17 cellular contexts compared by ENCODE assay signal in genomic region chrX:3526749-3527148, GRCh38.
DNase-seq lines count a peak whose midpoint lies in the region; ATAC-seq and TF ChIP-seq lines count a peak whose summit lies in the region.
"Had no signal": no experiment of that assay in that cellular context is flagged by ENCODE, and none has a peak within 500 bp of the region (broad histone marks: within the 10 kb centered on the region; RNA-seq: fewer than 3 reads in every experiment).

No MANE protein-coding gene starts in this region.

- no peaks in the 10 kb centered on the region for H3K36me3 ChIP-seq in brain microvascular endothelial cell (replicated peaks)
- no peaks in the 10 kb centered on the region for H3K36me3 ChIP-seq in left lung

- no peaks in the 10 kb centered on the region for H3K9me3 Mint-ChIP-seq in HFFc6
- H3K9me3 Mint-ChIP-seq in activated T-cell treated with anti-CD3 and anti-CD28 coated beads, Interleukin-2, amount 50 U/mL, for 72 hours, result no peaks in the 10 kb centered on the region

- TF ChIP-seq CTCF in HFFc6 (IDR thresholded peaks at IDR 0.05) (no peak), brain microvascular endothelial cell (IDR thresholded peaks at IDR 0.05; ENCODE audit: low read depth, low read length, missing control alignments) (no peak), left lung (IDR thresholded peaks at IDR 0.05) (no peak)

- H3K27me3 Mint-ChIP-seq in HFFc6 (ENCODE audit: insufficient read depth), result no peaks in the 10 kb centered on the region
- no peaks in the 10 kb centered on the region for H3K27me3 Mint-ChIP-seq in activated T-cell treated with anti-CD3 and anti-CD28 coated beads, Interleukin-2, amount 50 U/mL, for 72 hours (ENCODE audit: low read depth)

- intact Hi-C loops in left lung (cut with DNase I), result no loop called here

- H3K9me3 ChIP-seq in left lung, result no peaks in the 10 kb centered on the region

- H3K36me3 Mint-ChIP-seq in HFFc6 (ENCODE audit: low read depth), result no peaks in the 10 kb centered on the region
- H3K36me3 Mint-ChIP-seq in activated T-cell treated with anti-CD3 and anti-CD28 coated beads, Interleukin-2, amount 50 U/mL, for 72 hours (ENCODE audit: insufficient read depth in 2 of 2), result no peaks in the 10 kb centered on the region
- H3K36me3 Mint-ChIP-seq: CD4-positive, alpha-beta memory T cell had no signal

- peak; percentile 30 for ATAC-seq in left lung
- ATAC-seq in activated T-cell treated with anti-CD3 and anti-CD28 coated beads, Interleukin-2, amount 50 U/mL, for 72 hours (replicated peaks in 1 of 2), result no peak

- no peaks in the 10 kb centered on the region for H3K4me1 ChIP-seq in left lung

- H3K27me3 ChIP-seq in brain microvascular endothelial cell (replicated peaks) (no peaks in the 10 kb centered on the region), left lung (peaks cover 5 to 9% of the 10 kb centered on the region in 2 donors)

- peak overlapping the region; percentile 50 for H3K27ac ChIP-seq in brain microvascular endothelial cell
- H3K27ac ChIP-seq in left lung, result no peak overlapping the region
- H3K27ac ChIP-seq: PC-9 had no signal

- in situ Hi-C loops in brain microvascular endothelial cell (cut with HindIII; ENCODE audit: low pct_ligation_motif_present, low sequenced_read_pairs), result no loop called here

- H3K4me3 Mint-ChIP-seq in HFFc6, result no peak overlapping the region
- no peak overlapping the region for H3K4me3 Mint-ChIP-seq in activated T-cell treated with anti-CD3 and anti-CD28 coated beads, Interleukin-2, amount 50 U/mL, for 72 hours
- H3K4me3 Mint-ChIP-seq: CD4-positive, alpha-beta memory T cell had no signal

- DNase-seq in HFFc6 (peak; percentile 48), brain microvascular endothelial cell (peak; percentile 50), left lung (no peak), dermis blood vessel endothelial cell (no peak), Kasumi-1 (lab: John Stamatoyannopoulos, UW) (no peak), superior temporal gyrus (ENCODE audit: extremely low spot score) (no peak)
- no peak for DNase-seq in activated T-cell treated with anti-CD3 and anti-CD28 coated beads, Interleukin-2, amount 50 U/mL, for 72 hours
- DNase-seq: Calu3; CD4-positive, alpha-beta memory T cell; DMS53; KBM-7; NCI-H1048; NCI-H1436 treated with DMSO at 0.1 percent for 48 hours; NCI-H2081 treated with DMSO at 0.1 percent for 48 hours; NCI-H510A; NCI-H82; PC-9 had no signal

- no peaks in the 10 kb centered on the region; the same call in 1 of the 2 replicates for H3K4me1 Mint-ChIP-seq in HFFc6 (ENCODE audit: low read depth)
- H3K4me1 Mint-ChIP-seq in activated T-cell treated with anti-CD3 and anti-CD28 coated beads, Interleukin-2, amount 50 U/mL, for 72 hours (ENCODE audit: low read depth), result no peaks in the 10 kb centered on the region
- H3K4me1 Mint-ChIP-seq: CD4-positive, alpha-beta memory T cell had no signal

- no peak overlapping the region for H3K27ac Mint-ChIP-seq in HFFc6
- no peak overlapping the region for H3K27ac Mint-ChIP-seq in activated T-cell treated with anti-CD3 and anti-CD28 coated beads, Interleukin-2, amount 50 U/mL, for 72 hours
- H3K27ac Mint-ChIP-seq: CD4-positive, alpha-beta memory T cell had no signal

- H3K4me3 ChIP-seq in brain microvascular endothelial cell (ENCODE audit: low read depth, low read length) (no peak overlapping the region), left lung (no peak overlapping the region)
- H3K4me3 ChIP-seq: PC-9 had no signal

Comparison
In these comparisons a context has a peak if more than half of its experiments do, and no peak if none do; other contexts are left out.
1. DNase-seq: peak in HFFc6 (single experiment) and brain microvascular endothelial cell (single experiment); none in left lung (0 of 2), activated T-cell treated with anti-CD3 and anti-CD28 coated beads, Interleukin-2, amount 50 U/mL, for 72 hours (0 of 2), dermis blood vessel endothelial cell (single experiment), Kasumi-1 (0 of 2) and superior temporal gyrus (single experiment).